In genomic region chr6:90383212-90383611, GRCh38 we compare ENCODE assay signal across 10 cellular contexts.
A peak's percentile ranks its signal among the peaks of the same experiment; 100 is the strongest.
DNase-seq lines count a peak whose midpoint lies in the region; ATAC-seq and TF ChIP-seq lines count a peak whose summit lies in the region.
"Had no signal": no experiment of that assay in that cellular context is flagged by ENCODE, and none has a peak within 500 bp of the region (broad histone marks: within the 10 kb centered on the region; RNA-seq: fewer than 3 reads in every experiment).

No MANE protein-coding gene starts in this region.

- intact Hi-C loops in OCI-LY7 (cut with micrococcal nuclease; ENCODE audit: unreplicated experiment): loop anchor here (1.0 to 5.0 kb wide), 2 partner anchors 86 to 1026 kb away; no protein-coding TSS in a partner anchor

- H3K79me2 ChIP-seq in OCI-LY7 (ENCODE audit: insufficient read depth, low read depth, low read length): peaks cover 58% of the 10 kb centered on the region; the same call in 1 of the 2 replicates

- H3K36me3 ChIP-seq in OCI-LY7 (ENCODE audit: insufficient read depth, low read length): peaks cover 18% of the 10 kb centered on the region

- H4K20me1 ChIP-seq in OCI-LY7 (ENCODE audit: insufficient read depth, low read length): no peaks in the 10 kb centered on the region

- peaks cover 97% of the 10 kb centered on the region for H3K4me1 ChIP-seq in OCI-LY7 (ENCODE audit: insufficient read depth, low read length, poor library complexity, severe bottlenecking)

- H3K4me3 ChIP-seq in OCI-LY7 (ENCODE audit: low read depth, low read length, poor library complexity, severe bottlenecking): peak overlapping the region; percentile 59

- TF ChIP-seq CTCF in OCI-LY7 (conservative IDR thresholded peaks at IDR 0.05; ENCODE audit: low read length): no peak

- peak; percentile 95 for ATAC-seq in activated T-cell treated with anti-CD3 and anti-CD28 coated beads, Interleukin-2, amount 50 U/mL, for 72 hours (replicated peaks in 1 of 2)
- peak; percentile 42 for ATAC-seq in HG02981 (IDR thresholded peaks at IDR 0.05; ENCODE audit: unreplicated experiment)
- ATAC-seq in stimulated activated effector memory CD8-positive, alpha-beta T cell treated with anti-CD3 and anti-CD28 coated beads, Interleukin-12 subunit alpha, Interleukin-12 subunit beta, amount 100 ng/mL, for 72 hours: peak; percentile 99
- ATAC-seq: left cardiac atrium had no signal

- BruUV-seq in OCI-LY7 (replicated peaks; lab: Mats Ljungman, UMichigan): no TSS peak

- H3K9me3 Mint-ChIP-seq in activated T-cell treated with anti-CD3 and anti-CD28 coated beads, Interleukin-2, amount 50 U/mL, for 72 hours: no peaks in the 10 kb centered on the region
- no peaks in the 10 kb centered on the region for H3K9me3 Mint-ChIP-seq in activated T-cell treated with anti-CD3 and anti-CD28 coated beads, Interleukin-2, amount 50 U/mL, for 24 hours
- H3K9me3 Mint-ChIP-seq in stimulated activated effector memory CD8-positive, alpha-beta T cell treated with anti-CD3 and anti-CD28 coated beads, Interleukin-12 subunit alpha, Interleukin-12 subunit beta, amount 100 ng/mL, for 72 hours: no peaks in the 10 kb centered on the region

- POLR2A ChIA-PET in OCI-LY7 (lab: Charles Lee): interaction anchor here (0.5 to 6.5 kb wide), 21 partner anchors 10 to 1355 kb away, joined by 3 to 71 read pairs (median 4); partner anchors contain the start of gene BACH2

- peaks cover 18% of the 10 kb centered on the region; the same call in 1 of the 2 replicates for H3K9me3 ChIP-seq in OCI-LY7 (ENCODE audit: low read length)

- CTCF ChIA-PET in OCI-LY7 (lab: Charles Lee; ENCODE audit: unreplicated experiment): interaction anchor here (0.7 to 1.7 kb wide), 2 partner anchors 10 to 79 kb away, joined by 4 to 6 read pairs; no protein-coding TSS in a partner anchor

- peak overlapping the region; percentile 90 for H3K4me2 ChIP-seq in OCI-LY7 (ENCODE audit: low read length)

- H3K27me3 Mint-ChIP-seq in activated T-cell treated with anti-CD3 and anti-CD28 coated beads, Interleukin-2, amount 50 U/mL, for 72 hours (ENCODE audit: low read depth): no peaks in the 10 kb centered on the region
- H3K27me3 Mint-ChIP-seq in activated T-cell treated with anti-CD3 and anti-CD28 coated beads, Interleukin-2, amount 50 U/mL, for 24 hours: peaks cover 3% of the 10 kb centered on the region

- peaks cover 47% of the 10 kb centered on the region for H3K4me1 Mint-ChIP-seq in activated T-cell treated with anti-CD3 and anti-CD28 coated beads, Interleukin-2, amount 50 U/mL, for 72 hours (ENCODE audit: low read depth)
- H3K4me1 Mint-ChIP-seq in activated T-cell treated with anti-CD3 and anti-CD28 coated beads, Interleukin-2, amount 50 U/mL, for 24 hours (ENCODE audit: low read depth): peaks cover 45% of the 10 kb centered on the region
- peaks cover 17% of the 10 kb centered on the region for H3K4me1 Mint-ChIP-seq in stimulated activated effector memory CD8-positive, alpha-beta T cell treated with anti-CD3 and anti-CD28 coated beads, Interleukin-12 subunit alpha, Interleukin-12 subunit beta, amount 100 ng/mL, for 72 hours

- H3K27ac ChIP-seq in OCI-LY7 (ENCODE audit: low read depth, low read length, poor library complexity, severe bottlenecking): peak overlapping the region; percentile 97

- H3K36me3 Mint-ChIP-seq in activated T-cell treated with anti-CD3 and anti-CD28 coated beads, Interleukin-2, amount 50 U/mL, for 72 hours (ENCODE audit: insufficient read depth in 2 of 2): no peaks in the 10 kb centered on the region
- H3K36me3 Mint-ChIP-seq in activated T-cell treated with anti-CD3 and anti-CD28 coated beads, Interleukin-2, amount 50 U/mL, for 24 hours (ENCODE audit: low read depth): no peaks in the 10 kb centered on the region
- H3K36me3 Mint-ChIP-seq in stimulated activated effector memory CD8-positive, alpha-beta T cell treated with anti-CD3 and anti-CD28 coated beads, Interleukin-12 subunit alpha, Interleukin-12 subunit beta, amount 100 ng/mL, for 72 hours: no peaks in the 10 kb centered on the region

- no peaks in the 10 kb centered on the region for H3K9me2 ChIP-seq in OCI-LY7 (ENCODE audit: insufficient read depth, low read length)

- H3K4me3 Mint-ChIP-seq in activated T-cell treated with anti-CD3 and anti-CD28 coated beads, Interleukin-2, amount 50 U/mL, for 72 hours: peak overlapping the region; percentile 2 to 82
- no peak overlapping the region for H3K4me3 Mint-ChIP-seq in activated T-cell treated with anti-CD3 and anti-CD28 coated beads, Interleukin-2, amount 50 U/mL, for 24 hours
- no peak overlapping the region for H3K4me3 Mint-ChIP-seq in stimulated activated effector memory CD8-positive, alpha-beta T cell treated with anti-CD3 and anti-CD28 coated beads, Interleukin-12 subunit alpha, Interleukin-12 subunit beta, amount 100 ng/mL, for 72 hours

- H2AFZ ChIP-seq in OCI-LY7 (ENCODE audit: low read length): peak overlapping the region; percentile 29; the same call in 1 of the 2 replicates

- DNase-seq in activated T-cell treated with anti-CD3 and anti-CD28 coated beads, Interleukin-2, amount 50 U/mL, for 72 hours: peak in 1 of 2 donors; percentile 26
- DNase-seq in activated T-cell treated with anti-CD3 and anti-CD28 coated beads, Interleukin-2, amount 50 U/mL, for 24 hours: no peak
- DNase-seq in OCI-LY7 (ENCODE audit: low spot score) (peak; percentile 89), GM19240 (ENCODE audit: insufficient read length, low spot score) (no peak), NCI-H510A (lab: John Stamatoyannopoulos, UW) (no peak), DMS 273 treated with DMSO at 0.1 percent for 48 hours (lab: John Stamatoyannopoulos, UW) (no peak)
- no peak for DNase-seq in stimulated activated effector memory CD8-positive, alpha-beta T cell treated with anti-CD3 and anti-CD28 coated beads, Interleukin-12 subunit alpha, Interleukin-12 subunit beta, amount 100 ng/mL, for 72 hours (ENCODE audit: low spot score in 2 of 2)
- DNase-seq: left cardiac atrium had no signal

- peak overlapping the region; percentile 54 for H3K27ac Mint-ChIP-seq in activated T-cell treated with anti-CD3 and anti-CD28 coated beads, Interleukin-2, amount 50 U/mL, for 72 hours
- no peak overlapping the region for H3K27ac Mint-ChIP-seq in activated T-cell treated with anti-CD3 and anti-CD28 coated beads, Interleukin-2, amount 50 U/mL, for 24 hours
- H3K27ac Mint-ChIP-seq in stimulated activated effector memory CD8-positive, alpha-beta T cell treated with anti-CD3 and anti-CD28 coated beads, Interleukin-12 subunit alpha, Interleukin-12 subunit beta, amount 100 ng/mL, for 72 hours: no peak overlapping the region
- H3K27ac Mint-ChIP-seq: progenitor cell of endocrine pancreas had no signal

Comparison
In these comparisons a context has a peak if more than half of its experiments do, and no peak if none do; other contexts are left out.
1. H3K4me3 Mint-ChIP-seq: peak in activated T-cell treated with anti-CD3 and anti-CD28 coated beads, Interleukin-2, amount 50 U/mL, for 72 hours (2 of 2); none in activated T-cell treated with anti-CD3 and anti-CD28 coated beads, Interleukin-2, amount 50 U/mL, for 24 hours (single experiment) and stimulated activated effector memory CD8-positive, alpha-beta T cell treated with anti-CD3 and anti-CD28 coated beads, Interleukin-12 subunit alpha, Interleukin-12 subunit beta, amount 100 ng/mL, for 72 hours (single experiment).
2. ATAC-seq: peak in every context shown above with its lines; median percentile 99 in stimulated activated effector memory CD8-positive, alpha-beta T cell treated with anti-CD3 and anti-CD28 coated beads, Interleukin-12 subunit alpha, Interleukin-12 subunit beta, amount 100 ng/mL, for 72 hours; 95 in activated T-cell treated with anti-CD3 and anti-CD28 coated beads, Interleukin-2, amount 50 U/mL, for 72 hours; 42 in HG02981.